In genomic region chr22:47133263-47133662, GRCh38 we compare ENCODE assay signal across 27 cellular contexts.
"Had no signal": no experiment of that assay in that cellular context is flagged by ENCODE, and none has a peak within 500 bp of the region (broad histone marks: within the 10 kb centered on the region; RNA-seq: fewer than 3 reads in every experiment).

No MANE protein-coding gene starts in this region.

- H3K27me3 Mint-ChIP-seq: activated B cell treated with CpG ODN at 0.5 μM for 24 hours; activated CD8-positive, alpha-beta T cell treated with anti-CD3 and anti-CD28 coated beads for 36 hours; activated naive CD4-positive, alpha-beta T cell treated with anti-CD3 and anti-CD28 coated beads, Interleukin-2, amount 50 U/mL, for 24 hours; activated naive CD8-positive, alpha-beta T cell treated with anti-CD3 and anti-CD28 coated beads, Interleukin-2, amount 50 U/mL, for 24 hours; natural killer cell treated with Interleukin-12 subunit alpha and Interleukin-12 subunit beta and Interleukin-15 and Interleukin-18, amount 100 ng/mL, for 72 hours; stimulated activated naive CD8-positive, alpha-beta T cell treated with anti-CD3 and anti-CD28 coated beads, Interleukin-15, Interleukin-2, amounts not matched to agents 100 ng/mL and 50 ng/mL, for 24 hours had no signal

- DNase-seq: activated B cell treated with CpG ODN at 0.5 μM for 24 hours; activated CD4-positive, alpha-beta T cell treated with anti-CD3 and anti-CD28 coated beads, Interleukin-2, amount 50 U/mL, for 1 hour; activated CD8-positive, alpha-beta T cell treated with anti-CD3 and anti-CD28 coated beads for 36 hours; activated naive CD8-positive, alpha-beta T cell treated with anti-CD3 and anti-CD28 coated beads, Interleukin-2, amount 50 U/mL, for 24 hours; activated T-cell treated with anti-CD3 and anti-CD28 coated beads, Interleukin-2, amount 50 U/mL, for 4 hours; central memory CD4-positive, alpha-beta T cell; gastrocnemius medialis; glutamatergic neuron; islet precursor cell; left ventricle myocardium inferior; mucosa of descending colon; ovary; retina; stimulated activated CD4-positive, alpha-beta T cell treated with anti-CD3 and anti-CD28 coated beads, Interleukin-12 subunit alpha, Interleukin-12 subunit beta, amount 100 ng/mL, for 4 hours; stimulated activated CD4-positive, alpha-beta T cell treated with anti-CD3 and anti-CD28 coated beads, Interleukin-4, amount 100 ng/mL, for 1 hour; T-helper 2 cell; trophoblast cell; uterus had no signal

- H3K36me3 Mint-ChIP-seq: natural killer cell treated with Interleukin-12 subunit alpha and Interleukin-12 subunit beta and Interleukin-15 and Interleukin-18, amount 100 ng/mL, for 72 hours had no signal

- H3K27ac Mint-ChIP-seq: activated B cell treated with CpG ODN at 0.5 μM for 24 hours; activated CD8-positive, alpha-beta T cell treated with anti-CD3 and anti-CD28 coated beads for 36 hours; activated naive CD4-positive, alpha-beta T cell treated with anti-CD3 and anti-CD28 coated beads, Interleukin-2, amount 50 U/mL, for 24 hours; activated naive CD8-positive, alpha-beta T cell treated with anti-CD3 and anti-CD28 coated beads, Interleukin-2, amount 50 U/mL, for 24 hours; activated T-helper 2 cell treated with anti-CD3 and anti-CD28 coated beads, Interferon-gamma antibody, Interleukin-2, Interleukin-4, amounts not matched to agents 10 μg/mL and 5 μg/mL and 100 μg/mL, durations not matched to agents 14 hours and 24 hours and 36 hours; natural killer cell treated with Interleukin-12 subunit alpha and Interleukin-12 subunit beta and Interleukin-15 and Interleukin-18, amount 100 ng/mL, for 72 hours; progenitor cell of endocrine pancreas; stimulated activated naive CD8-positive, alpha-beta T cell treated with anti-CD3 and anti-CD28 coated beads, Interleukin-15, Interleukin-2, amounts not matched to agents 100 ng/mL and 50 ng/mL, for 24 hours had no signal

- H3K9me3 ChIP-seq: breast epithelium, gastrocnemius medialis, left ventricle myocardium inferior, mucosa of descending colon, ovary, thoracic aorta, uterus had no signal

- H3K9me3 Mint-ChIP-seq: activated B cell treated with CpG ODN at 0.5 μM for 24 hours; activated CD8-positive, alpha-beta T cell treated with anti-CD3 and anti-CD28 coated beads for 36 hours; activated naive CD4-positive, alpha-beta T cell treated with anti-CD3 and anti-CD28 coated beads, Interleukin-2, amount 50 U/mL, for 24 hours; activated naive CD8-positive, alpha-beta T cell treated with anti-CD3 and anti-CD28 coated beads, Interleukin-2, amount 50 U/mL, for 24 hours; activated T-cell treated with anti-CD3 and anti-CD28 coated beads, Interleukin-2, amount 50 U/mL, for 4 hours; activated T-helper 2 cell treated with anti-CD3 and anti-CD28 coated beads, Interferon-gamma antibody, Interleukin-2, Interleukin-4, amounts not matched to agents 10 μg/mL and 5 μg/mL and 100 μg/mL, durations not matched to agents 14 hours and 24 hours and 36 hours; natural killer cell treated with Interleukin-12 subunit alpha and Interleukin-12 subunit beta and Interleukin-15 and Interleukin-18, amount 100 ng/mL, for 72 hours; stimulated activated naive CD8-positive, alpha-beta T cell treated with anti-CD3 and anti-CD28 coated beads, Interleukin-15, Interleukin-2, amounts not matched to agents 100 ng/mL and 50 ng/mL, for 24 hours had no signal

- H3K4me1 ChIP-seq: breast epithelium, gastrocnemius medialis, left ventricle myocardium inferior, uterus had no signal

- H3K27ac ChIP-seq: breast epithelium, gastrocnemius medialis, left ventricle myocardium inferior, ovary, thoracic aorta, uterus had no signal

- H3K4me3 ChIP-seq: breast epithelium, gastrocnemius medialis, left ventricle myocardium inferior, lung, mucosa of descending colon, ovary, skin epidermis, thoracic aorta, uterus had no signal

- H3K4me1 Mint-ChIP-seq: activated naive CD8-positive, alpha-beta T cell treated with anti-CD3 and anti-CD28 coated beads, Interleukin-2, amount 50 U/mL, for 24 hours had no signal

- H3K36me3 ChIP-seq: breast epithelium, gastrocnemius medialis, left ventricle myocardium inferior, ovary, thoracic aorta, uterus had no signal

- H3K27me3 ChIP-seq: breast epithelium, gastrocnemius medialis, ovary, uterus had no signal

- H3K4me3 Mint-ChIP-seq: activated B cell treated with CpG ODN at 0.5 μM for 24 hours; activated CD8-positive, alpha-beta T cell treated with anti-CD3 and anti-CD28 coated beads for 36 hours; activated naive CD4-positive, alpha-beta T cell treated with anti-CD3 and anti-CD28 coated beads, Interleukin-2, amount 50 U/mL, for 24 hours; activated naive CD8-positive, alpha-beta T cell treated with anti-CD3 and anti-CD28 coated beads, Interleukin-2, amount 50 U/mL, for 24 hours; activated T-cell treated with anti-CD3 and anti-CD28 coated beads, Interleukin-2, amount 50 U/mL, for 4 hours; natural killer cell treated with Interleukin-12 subunit alpha and Interleukin-12 subunit beta and Interleukin-15 and Interleukin-18, amount 100 ng/mL, for 72 hours; stimulated activated naive CD8-positive, alpha-beta T cell treated with anti-CD3 and anti-CD28 coated beads, Interleukin-15, Interleukin-2, amounts not matched to agents 100 ng/mL and 50 ng/mL, for 24 hours had no signal
